18 cellular contexts compared by ENCODE assay signal in genomic region chr16:57394444-57394843, GRCh38. TPM values are rescaled to one million over a fixed set of nuclear protein-coding genes. Genes with fewer than 3 reads are reported as not detected.
DNase-seq lines count a peak whose midpoint lies in the region; ATAC-seq and TF ChIP-seq lines count a peak whose summit lies in the region.
"Had no signal": no experiment of that assay in that cellular context is flagged by ENCODE, and none has a peak within 500 bp of the region (broad histone marks: within the 10 kb centered on the region; RNA-seq: fewer than 3 reads in every experiment).

No MANE protein-coding gene starts in this region.

- no peak for DNase-seq in IMR-90
- peak in 3 of 4 donors; percentile 29 to 50 (median 35) for DNase-seq in body of pancreas
- DNase-seq in left colon, result peak; percentile 53 to 65
- no peak for DNase-seq in iPS-NIHi7 (ENCODE audit: extremely low spot score)
- no peak for DNase-seq in RPMI8226
- DNase-seq in DMS114 treated with DMSO at 0.1 percent for 48 hours (lab: John Stamatoyannopoulos, UW; ENCODE audit: unreplicated experiment), result no peak
- DNase-seq in SW 1271 (lab: John Stamatoyannopoulos, UW), result no peak
- DNase-seq: activated naive CD8-positive, alpha-beta T cell treated with anti-CD3 and anti-CD28 coated beads, Interleukin-2, amount 10 ng/mL, durations not matched to agents 7 days and 5 days; cortex of kidney; GDM1; HCEC 1CT; NCI-H526 treated with DMSO at 0.1 percent for 48 hours; stimulated activated CD4-positive, alpha-beta T cell treated with anti-CD3 and anti-CD28 coated beads, Interleukin-4, amount 100 ng/mL, for 24 hours had no signal

- H3K36me3 ChIP-seq in IMR-90 (ENCODE audit: control insufficient read depth, insufficient read depth, low read length) (no peaks in the 10 kb centered on the region), body of pancreas (replicated peaks in 1 of 2; ENCODE audit: insufficient read depth in 1 of 2, low read depth in 2 of 2) (no peaks in the 10 kb centered on the region)
- H3K36me3 ChIP-seq: BLaER1 had no signal

- TF ChIP-seq RAD21 in IMR-90 (IDR thresholded peaks at IDR 0.05; ENCODE audit: low read length), result no peak

- ATAC-seq in IMR-90 (ENCODE audit: low read depth), result no peak
- peak; percentile 30 for ATAC-seq in body of pancreas
- peak; percentile 87 for ATAC-seq in left colon
- ATAC-seq: stimulated activated memory B cell treated with anti-CD40 and anti-IgM and Interleukin-4, amounts not matched to agents 10 μg/mL and 1 μg/mL and 100 μg/mL, for 72 hours had no signal

- H2AK9ac ChIP-seq in IMR-90 (replicated peaks; ENCODE audit: low read depth, low read length, poor library complexity), result no peak overlapping the region

- H4K20me1 ChIP-seq in IMR-90 (ENCODE audit: insufficient read depth, low read length), result no peaks in the 10 kb centered on the region
- H4K20me1 ChIP-seq: BLaER1 had no signal

- 36% methylated on average over 3 of the region's 7 CpGs; no CpG with 5 or more reads in 1 of the 2 experiments for WGBS in IMR-90 (ENCODE audit: extremely low coverage in 2 of 2, insufficient read length in 1 of 2), 2 experiments
- WGBS in body of pancreas, 2 donors, result 23 to 47% methylated on average over 4 to 7 of the region's 7 CpGs

- no peak overlapping the region for H4K8ac ChIP-seq in IMR-90 (ENCODE audit: low read depth in 2 of 2, low read length in 2 of 2)

- H3K27me3 ChIP-seq in IMR-90 (ENCODE audit: control insufficient read depth, insufficient read depth, low read length), result peaks cover 46% of the 10 kb centered on the region
- no peaks in the 10 kb centered on the region for H3K27me3 ChIP-seq in body of pancreas
- H3K27me3 ChIP-seq: BLaER1 had no signal

- H3K79me1 ChIP-seq in IMR-90 (ENCODE audit: low read depth in 1 of 2, low read length in 2 of 2), result no peaks in the 10 kb centered on the region

- no peak overlapping the region for H4K91ac ChIP-seq in IMR-90 (ENCODE audit: insufficient read depth, low read depth, low read length)

- TF ChIP-seq POLR2A in IMR-90 (IDR thresholded peaks at IDR 0.05; ENCODE audit: low read depth, low read length), result no peak
- TF ChIP-seq POLR2A in body of pancreas (IDR thresholded peaks at IDR 0.05), result no peak

- TF ChIP-seq CTCF in C4-2B (conservative IDR thresholded peaks at IDR 0.05) (no peak), IMR-90 (conservative IDR thresholded peaks at IDR 0.05; ENCODE audit: low read depth, low read length) (no peak), body of pancreas (IDR thresholded peaks at IDR 0.05) (no peak)

- H2BK20ac ChIP-seq in IMR-90 (ENCODE audit: low read depth, low read length), result no peak overlapping the region

- H3K9ac ChIP-seq in IMR-90 (ENCODE audit: low read depth, low read length), result no peak overlapping the region
- H3K9ac ChIP-seq: BLaER1 had no signal

- no peak overlapping the region for H3K4me3 ChIP-seq in IMR-90 (ENCODE audit: insufficient read depth, low read depth, low read length)
- no peak overlapping the region for H3K4me3 ChIP-seq in body of pancreas
- H3K4me3 ChIP-seq: BLaER1 had no signal

- dilution Hi-C loops in IMR-90 (cut with HindIII; ENCODE audit: low sequenced_read_pairs, unreplicated experiment), result no loop called here

- H3K27ac ChIP-seq in C4-2B (peak overlapping the region; percentile 52), IMR-90 (ENCODE audit: insufficient read depth, low read length) (no peak overlapping the region), body of pancreas (no peak overlapping the region)
- H3K27ac ChIP-seq: BLaER1 had no signal

- H3K14ac ChIP-seq in IMR-90 (replicated peaks; ENCODE audit: low read depth, low read length), result no peak overlapping the region

- H3K9me3 ChIP-seq in IMR-90 (ENCODE audit: control insufficient read depth, insufficient read depth, low read length) (peaks cover 3% of the 10 kb centered on the region), body of pancreas (no peaks in the 10 kb centered on the region)

- H4K5ac ChIP-seq in IMR-90 (ENCODE audit: low read depth, low read length), result no peak overlapping the region

- no peak overlapping the region for H2AK5ac ChIP-seq in IMR-90 (ENCODE audit: low read depth, low read length)

- no peak overlapping the region for H2AFZ ChIP-seq in IMR-90 (replicated peaks; ENCODE audit: low read length, poor library complexity)

- no peak overlapping the region for H3K23ac ChIP-seq in IMR-90 (ENCODE audit: low read depth, low read length)

- no peaks in the 10 kb centered on the region for H3K9me1 ChIP-seq in IMR-90 (ENCODE audit: insufficient read depth, low read length)

- H3K4me1 ChIP-seq in IMR-90 (ENCODE audit: control insufficient read depth, insufficient read depth, low read length) (no peaks in the 10 kb centered on the region), body of pancreas (peaks cover 6% of the 10 kb centered on the region)

- no peak overlapping the region for H2BK5ac ChIP-seq in IMR-90 (ENCODE audit: low read depth, low read length, poor library complexity, severe bottlenecking)

- no peak overlapping the region for H3K56ac ChIP-seq in IMR-90 (ENCODE audit: extremely low read depth, insufficient read depth, low read length)

- H2BK120ac ChIP-seq in IMR-90 (ENCODE audit: low read depth, low read length), result no peak overlapping the region

- in situ Hi-C loops in IMR-90 (cut with MboI; ENCODE audit: low sequenced_read_pairs), result no loop called here

- POLR2A ChIA-PET in IMR-90 (lab: Charles Lee; ENCODE audit: unreplicated experiment), result no interaction called here

- no peak overlapping the region for H3K4ac ChIP-seq in IMR-90 (ENCODE audit: low read depth, low read length)

- no peak overlapping the region for H3K18ac ChIP-seq in IMR-90 (ENCODE audit: low read depth, low read length)

- no TSS peak for BruUV-seq in IMR-90 (replicated peaks; lab: Mats Ljungman, UMichigan)

- CTCF ChIA-PET in IMR-90 (lab: Yijun Ruan, JAX), result no interaction called here

- H3K4me2 ChIP-seq in IMR-90 (ENCODE audit: low read depth, low read length), result no peak overlapping the region
- H3K4me2 ChIP-seq: BLaER1 had no signal

- intact Hi-C loops in IMR-90 (cut with micrococcal nuclease), result no loop called here
- intact Hi-C loops in body of pancreas (cut with DNase I), result no loop called here
- intact Hi-C loops in left colon (cut with DNase I, micrococcal nuclease), result no loop called here

- no peak overlapping the region for H2BK15ac ChIP-seq in IMR-90 (ENCODE audit: low read depth, low read length)

TF ChIP-seq in IMR-90, 13 proteins besides CTCF, POLR2A, EP300 and RAD21:
- TF ChIP-seq ELK1 (IDR thresholded peaks at IDR 0.05; ENCODE audit: borderline replicate concordance, low read depth, low read length) (no peak), CEBPB (IDR thresholded peaks at IDR 0.05; ENCODE audit: low read depth, low read length) (peak; percentile 39; the same call in 1 of the 2 replicates)

RNA-seq across cellular contexts. Expression of gene CCL17, which starts 10.1 kb away (rescaled TPM):
- total RNA-seq in IMR-90 (2012; rRNA removed) (not detected in 2 replicates), body of pancreas (not detected), left colon (not detected)
- polyA plus RNA-seq in IMR-90 (2012; rRNA removed), result not detected in 2 replicates
- not detected in 2 replicates for polyA plus RNA-seq in IMR-90 (2012; cell fraction: cytosol; rRNA removed)
- polyA plus RNA-seq in IMR-90 (2012; cell fraction: nucleus; rRNA removed; ENCODE audit: low replicate concordance), result not detected in 2 replicates
- total RNA-seq: activated naive CD8-positive, alpha-beta T cell treated with anti-CD3 and anti-CD28 coated beads, Interleukin-2, amount 10 ng/mL, durations not matched to agents 7 days and 5 days; pulmonary artery endothelial cell had no signal

RNA-seq across cellular contexts. Expression of gene CX3CL1, which starts 22.2 kb away (rescaled TPM):
- total RNA-seq in IMR-90 (2012; rRNA removed), result under 0.01 and 0.18 TPM in 2 replicates
- polyA plus RNA-seq in IMR-90 (2012; rRNA removed), result 0.77 and 0.89 TPM in 2 replicates
- 0.51 and 0.74 TPM in 2 replicates for polyA plus RNA-seq in IMR-90 (2012; cell fraction: cytosol; rRNA removed)
- 0.26 and 0.50 TPM in 2 replicates for polyA plus RNA-seq in IMR-90 (2012; cell fraction: nucleus; rRNA removed; ENCODE audit: low replicate concordance)
- 10 to 100 TPM; 14.5 to 19.1 TPM for total RNA-seq in body of pancreas
- total RNA-seq in left colon, result 1 to 10 TPM; 2.9 to 4.7 TPM
- total RNA-seq: activated naive CD8-positive, alpha-beta T cell treated with anti-CD3 and anti-CD28 coated beads, Interleukin-2, amount 10 ng/mL, durations not matched to agents 7 days and 5 days had no signal

RNA-seq across cellular contexts. Expression of gene CCL22, which starts 35.9 kb away (rescaled TPM):
- total RNA-seq in IMR-90 (2012; rRNA removed) (not detected in 2 replicates), body of pancreas (not detected), left colon (under 1 TPM in 1 of 2 donors, not detected in 1; 0.45 TPM)
- polyA plus RNA-seq in IMR-90 (2012; rRNA removed), result not detected in 2 replicates
- not detected in 2 replicates for polyA plus RNA-seq in IMR-90 (2012; cell fraction: cytosol; rRNA removed)
- polyA plus RNA-seq in IMR-90 (2012; cell fraction: nucleus; rRNA removed; ENCODE audit: low replicate concordance), result not detected in 2 replicates
- total RNA-seq: pulmonary artery endothelial cell, SK-MEL-5 had no signal

RNA-seq across cellular contexts. Expression of gene CIAPIN1, which starts 52.7 kb away (rescaled TPM):
- 42.2 and 47.7 TPM in 2 replicates for total RNA-seq in IMR-90 (2012; rRNA removed)
- 40.2 and 41.6 TPM in 2 replicates for polyA plus RNA-seq in IMR-90 (2012; rRNA removed)
- polyA plus RNA-seq in IMR-90 (2012; cell fraction: cytosol; rRNA removed), result 17.0 and 37.1 TPM in 2 replicates
- 17.1 and 40.4 TPM in 2 replicates for polyA plus RNA-seq in IMR-90 (2012; cell fraction: nucleus; rRNA removed; ENCODE audit: low replicate concordance)
- total RNA-seq in body of pancreas, result 10 to 100 TPM; 13.5 to 19.4 TPM
- total RNA-seq in left colon, result 10 to 100 TPM; 47.3 to 72.5 TPM

RNA-seq across cellular contexts. Expression of gene COQ9, which starts 52.8 kb away (rescaled TPM):
- total RNA-seq in IMR-90 (2012; rRNA removed) (50.0 and 57.9 TPM in 2 replicates), body of pancreas (10 to 100 TPM; 38.7 to 56.0 TPM), left colon (100 to 1,000 TPM; 107 to 117 TPM)
- polyA plus RNA-seq in IMR-90 (2012; rRNA removed), result 56.1 and 58.5 TPM in 2 replicates
- 43.0 and 87.4 TPM in 2 replicates for polyA plus RNA-seq in IMR-90 (2012; cell fraction: cytosol; rRNA removed)
- polyA plus RNA-seq in IMR-90 (2012; cell fraction: nucleus; rRNA removed; ENCODE audit: low replicate concordance), result 64.7 and 84.2 TPM in 2 replicates

Comparison
In these comparisons a context has a peak if more than half of its experiments do, and no peak if none do; other contexts are left out.
1. DNase-seq: peak in body of pancreas (3 of 4) and left colon (2 of 2); none in IMR-90 (single experiment), iPS-NIHi7 (single experiment), RPMI8226 (single experiment), DMS114 treated with DMSO at 0.1 percent for 48 hours (single experiment) and SW 1271 (0 of 2).